In genomic region chr5:4906821-4907220, GRCh38 we compare ENCODE assay signal across 24 cellular contexts.
"Had no signal": no experiment of that assay in that cellular context is flagged by ENCODE, and none has a peak within 500 bp of the region (broad histone marks: within the 10 kb centered on the region; RNA-seq: fewer than 3 reads in every experiment).

No MANE protein-coding gene starts in this region.

- H3K9me3 ChIP-seq: Peyer's patch, SJCRH30, SK-N-SH had no signal

- H3K27me3 ChIP-seq: brain microvascular endothelial cell, Peyer's patch, SJCRH30 had no signal

- H3K4me3 ChIP-seq: Peyer's patch, SJCRH30 had no signal

- H3K4me2 ChIP-seq: KMS-11, SK-N-SH had no signal

- H3K27ac ChIP-seq: brain microvascular endothelial cell, KMS-11, RWPE1, SJCRH30, VCaP had no signal

- DNase-seq: activated CD4-positive, alpha-beta memory T cell treated with anti-CD3 and anti-CD28 coated beads for 36 hours; activated CD4-positive, alpha-beta T cell treated with anti-CD3 and anti-CD28 coated beads, Interleukin-2, amount 10 ng/mL, durations not matched to agents 7 days and 5 days; activated CD4-positive, CD25-positive, alpha-beta regulatory T cell; activated CD8-positive, alpha-beta memory T cell treated with anti-CD3 and anti-CD28 coated beads for 24 hours; activated gamma-delta T cell treated with Interleukin-2 at 50 U/mL for 16 hours; activated naive CD4-positive, alpha-beta T cell treated with anti-CD3 and anti-CD28 coated beads, Interleukin-2, amount 10 ng/mL, durations not matched to agents 7 days and 5 days; activated naive CD8-positive, alpha-beta T cell treated with anti-CD3 and anti-CD28 coated beads for 36 hours; activated T-cell treated with anti-CD3 and anti-CD28 coated beads, Interleukin-2, amount 50 U/mL, for 48 hours; brain microvascular endothelial cell; MV-4-11; NCI-H1092 treated with DMSO at 0.1 percent for 48 hours; NCI-H1417 treated with DMSO at 0.1 percent for 48 hours; NCI-H1694; NCI-H2029; NCI-H510A treated with DMSO at 0.1 percent for 48 hours; NCI-H69; Peyer's patch; Right ventricle myocardium superior; SJCRH30; SK-N-SH; T-helper 1 cell had no signal

- H3K36me3 ChIP-seq: brain microvascular endothelial cell, Peyer's patch, SJCRH30 had no signal

- H3K4me1 ChIP-seq: Peyer's patch, SJCRH30 had no signal
